ENCODE assay signal across 8 cellular contexts in the genomic region with DNA sequence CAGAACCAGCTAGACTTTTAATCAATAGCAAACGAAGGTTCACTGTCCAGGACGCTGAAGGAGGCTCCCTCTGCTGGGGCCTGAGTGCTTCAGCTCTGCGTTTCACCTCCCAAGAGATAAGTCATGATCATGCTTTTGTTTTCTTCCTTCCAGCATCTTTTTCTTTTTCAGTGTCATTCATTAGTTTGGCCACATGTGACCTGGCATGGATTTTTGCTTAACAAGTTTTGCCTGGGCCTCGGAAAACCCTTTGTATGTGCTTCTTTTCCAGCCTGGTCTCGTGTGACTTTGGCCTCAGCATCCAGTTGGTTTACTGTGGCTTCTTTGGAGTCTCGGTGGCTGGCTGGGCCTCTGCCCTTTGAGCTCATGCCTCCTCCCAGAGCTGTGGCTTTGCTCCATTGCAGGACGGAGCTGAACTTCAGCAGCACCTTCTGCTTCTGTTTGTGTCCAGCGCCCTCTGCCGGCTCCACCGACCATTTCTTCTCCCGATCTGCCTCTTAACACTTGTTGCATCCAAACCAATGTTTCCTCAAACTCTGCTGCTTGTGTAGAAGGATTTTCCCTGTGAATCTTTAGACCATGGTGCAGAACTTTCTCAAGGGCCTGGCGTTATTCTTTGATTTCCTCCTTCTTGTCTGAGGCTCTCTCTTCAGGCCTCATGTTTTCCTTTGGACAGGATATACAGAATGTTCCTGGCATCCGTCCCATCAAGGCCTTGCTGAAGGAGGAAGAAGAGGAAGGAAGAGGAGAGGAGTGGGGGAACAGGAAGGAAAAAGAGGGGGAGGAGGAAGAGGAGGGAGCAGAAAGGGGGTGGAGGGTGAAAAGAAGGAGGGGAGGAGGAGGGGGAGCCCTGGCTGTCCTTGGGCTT. TPM values are rescaled to one million over a fixed set of nuclear protein-coding genes. Genes with fewer than 3 reads are reported as not detected.
DNase-seq lines count a peak whose midpoint lies in the region; ATAC-seq, FAIRE-seq and TF ChIP-seq lines count a peak whose summit lies in the region.

No MANE protein-coding gene starts in this region.

- peak overlapping the region in 2 of 8 donors; percentile 2 to 71 for H3K27ac Mint-ChIP-seq in CD8-positive, alpha-beta memory T cell
- H3K27ac Mint-ChIP-seq in activated CD8-positive, alpha-beta memory T cell treated with anti-CD3 and anti-CD28 coated beads, Interleukin-2, amount 10 ng/mL, durations not matched to agents 7 days and 5 days: peak overlapping the region; percentile 12

- peaks cover 6% of the 10 kb centered on the region for H3K36me3 ChIP-seq in CD8-positive, alpha-beta memory T cell (ENCODE audit: insufficient read depth, low read length)
- no peaks in the 10 kb centered on the region for H3K36me3 ChIP-seq in endothelial cell of umbilical vein (ENCODE audit: control insufficient read depth in 2 of 2, extremely low read depth in 1 of 2, insufficient read depth in 2 of 2, low read length in 2 of 2)

- no peak overlapping the region for H3K4me2 ChIP-seq in endothelial cell of umbilical vein (ENCODE audit: insufficient read depth, low read length)

- CTCF ChIA-PET in CD8-positive, alpha-beta memory T cell (lab: Charles Lee): interaction anchor here (0.7 to 2.6 kb wide), 20 partner anchors 9 to 751 kb away, joined by 3 to 10 read pairs (median 4); a partner anchor contains a TSS
- CTCF ChIA-PET in activated CD8-positive, alpha-beta memory T cell treated with anti-CD3 and anti-CD28 coated beads, Interleukin-2, amount 10 ng/mL, durations not matched to agents 7 days and 5 days (lab: Charles Lee): interaction anchor here (0.6 to 4.0 kb wide), 28 partner anchors 9 to 751 kb away, joined by 3 to 31 read pairs (median 4); a partner anchor contains a TSS
- CTCF ChIA-PET in endothelial cell of umbilical vein (lab: Charles Lee): interaction anchor here (0.6 to 3.2 kb wide), 55 partner anchors 10 to 753 kb away, joined by 3 to 74 read pairs (median 5); a partner anchor contains a TSS

- peak; percentile 89 for FAIRE-seq in endothelial cell of umbilical vein (lab: Jason Lieb, UNC)

- TF ChIP-seq POLR2A in endothelial cell of umbilical vein (IDR thresholded peaks at IDR 0.05; ENCODE audit: low read depth, low read length): no peak

- H3K9me1 ChIP-seq in endothelial cell of umbilical vein (replicated peaks; ENCODE audit: control insufficient read depth, extremely low read depth, insufficient read depth, low read length): no peaks in the 10 kb centered on the region

- H3K4me3 ChIP-seq in CD8-positive, alpha-beta memory T cell (ENCODE audit: low read length): no peak overlapping the region
- no peak overlapping the region for H3K4me3 ChIP-seq in endothelial cell of umbilical vein (replicated peaks in 1 of 3; ENCODE audit: insufficient read depth in 1 of 3, low read depth in 1 of 3, low read length in 3 of 3)

- peak overlapping the region; percentile 18 for H2AFZ ChIP-seq in endothelial cell of umbilical vein (ENCODE audit: low read depth, low read length)

- no peak overlapping the region for H3K9ac ChIP-seq in endothelial cell of umbilical vein (replicated peaks; ENCODE audit: extremely low read depth, insufficient read depth, low read length)

- H3K9me3 ChIP-seq in CD8-positive, alpha-beta memory T cell (ENCODE audit: low read length): no peaks in the 10 kb centered on the region
- no peaks in the 10 kb centered on the region for H3K9me3 ChIP-seq in endothelial cell of umbilical vein (replicated peaks; ENCODE audit: control insufficient read depth, insufficient read depth, low read length)

- H3K27me3 Mint-ChIP-seq in CD8-positive, alpha-beta memory T cell: no peaks in the 10 kb centered on the region
- H3K27me3 Mint-ChIP-seq in activated CD8-positive, alpha-beta memory T cell treated with anti-CD3 and anti-CD28 coated beads, Interleukin-2, amount 10 ng/mL, durations not matched to agents 7 days and 5 days: no peaks in the 10 kb centered on the region

- no peaks in the 10 kb centered on the region for H3K9me3 Mint-ChIP-seq in CD8-positive, alpha-beta memory T cell
- no peaks in the 10 kb centered on the region for H3K9me3 Mint-ChIP-seq in activated CD8-positive, alpha-beta memory T cell treated with anti-CD3 and anti-CD28 coated beads, Interleukin-2, amount 10 ng/mL, durations not matched to agents 7 days and 5 days (ENCODE audit: low read depth)

- H4K20me1 ChIP-seq in endothelial cell of umbilical vein (replicated peaks; ENCODE audit: control insufficient read depth, extremely low read depth, insufficient read depth, low read length): no peaks in the 10 kb centered on the region

- TF ChIP-seq CTCF in endothelial cell of umbilical vein (IDR thresholded peaks at IDR 0.05; ENCODE audit: extremely low read depth in 1 of 2, insufficient read depth in 1 of 2, low read depth in 1 of 2, low read length in 2 of 2): peak; percentile 87 to 90

- no peaks in the 10 kb centered on the region for H3K4me1 ChIP-seq in CD8-positive, alpha-beta memory T cell (ENCODE audit: insufficient read depth, low read length)
- H3K4me1 ChIP-seq in endothelial cell of umbilical vein (ENCODE audit: control insufficient read depth, extremely low read depth, insufficient read depth, low read length): peaks cover 15% of the 10 kb centered on the region

- dilution Hi-C loops in endothelial cell of umbilical vein (cut with MboI; ENCODE audit: extremely low pct_ligation_motif_present, low sequenced_read_pairs): no loop called here

- POLR2A ChIA-PET in CD8-positive, alpha-beta memory T cell (lab: Charles Lee): no interaction called here
- POLR2A ChIA-PET in endothelial cell of umbilical vein (lab: Charles Lee): interaction anchor here (0.6 to 1.2 kb wide), 2 partner anchors 27 to 201 kb away, joined by 3 to 5 read pairs; no protein-coding TSS in a partner anchor

- peak overlapping the region in 1 of 7 donors; percentile 38 for H3K4me3 Mint-ChIP-seq in CD8-positive, alpha-beta memory T cell
- no peak overlapping the region for H3K4me3 Mint-ChIP-seq in activated CD8-positive, alpha-beta memory T cell treated with anti-CD3 and anti-CD28 coated beads, Interleukin-2, amount 10 ng/mL, durations not matched to agents 7 days and 5 days

- H3K27ac ChIP-seq in CD8-positive, alpha-beta memory T cell (ENCODE audit: low read depth, low read length): no peak overlapping the region
- H3K27ac ChIP-seq in endothelial cell of umbilical vein (ENCODE audit: insufficient read depth, low read depth, low read length): no peak overlapping the region

- DNase-seq in CD8-positive, alpha-beta memory T cell: peak; percentile 52 to 81 (median 59)
- DNase-seq in NOMO-1 treated with dmso at 0.1 percent for 144 hours (lab: John Stamatoyannopoulos, UW; ENCODE audit: unreplicated experiment) (peak; percentile 71), endothelial cell of umbilical vein (ENCODE audit: low read depth, low spot score) (peak; percentile 93), middle frontal gyrus (ENCODE audit: extremely low spot score, low spot score) (peak; percentile 79)
- peak; percentile 83 for DNase-seq in activated CD8-positive, alpha-beta memory T cell treated with anti-CD3 and anti-CD28 coated beads, Interleukin-2, amount 10 ng/mL, durations not matched to agents 7 days and 5 days
- peak; percentile 59 for DNase-seq in stimulated activated CD8-positive, alpha-beta memory T cell treated with anti-CD3 and anti-CD28 coated beads, Interleukin-4, amount 100 ng/mL, for 24 hours (ENCODE audit: low read depth)

- no peaks in the 10 kb centered on the region for H3K27me3 ChIP-seq in CD8-positive, alpha-beta memory T cell (ENCODE audit: insufficient read depth, low read length, poor library complexity, severe bottlenecking)
- no peaks in the 10 kb centered on the region for H3K27me3 ChIP-seq in endothelial cell of umbilical vein (ENCODE audit: control insufficient read depth in 2 of 2, insufficient read depth in 2 of 2, low read length in 2 of 2)

- intact Hi-C loops in endothelial cell of umbilical vein (cut with micrococcal nuclease): loop anchor here (1.0 to 10.0 kb wide), 9 partner anchors 23 to 749 kb away; a partner anchor contains a TSS

- H3K36me3 Mint-ChIP-seq in CD8-positive, alpha-beta memory T cell: peaks cover 4 to 52% (median 5%) of the 10 kb centered on the region in 3 donors
- no peaks in the 10 kb centered on the region for H3K36me3 Mint-ChIP-seq in activated CD8-positive, alpha-beta memory T cell treated with anti-CD3 and anti-CD28 coated beads, Interleukin-2, amount 10 ng/mL, durations not matched to agents 7 days and 5 days

- no peaks in the 10 kb centered on the region for H3K79me2 ChIP-seq in endothelial cell of umbilical vein (ENCODE audit: control insufficient read depth, insufficient read depth, low read length)

- peaks cover 4 to 6% (median 5%) of the 10 kb centered on the region in 3 donors for H3K4me1 Mint-ChIP-seq in CD8-positive, alpha-beta memory T cell
- H3K4me1 Mint-ChIP-seq in activated CD8-positive, alpha-beta memory T cell treated with anti-CD3 and anti-CD28 coated beads, Interleukin-2, amount 10 ng/mL, durations not matched to agents 7 days and 5 days: peaks cover 5% of the 10 kb centered on the region

- ATAC-seq in HG02678 (IDR thresholded peaks at IDR 0.05; ENCODE audit: unreplicated experiment): peak; percentile 60
- ATAC-seq in activated CD8-positive, alpha-beta memory T cell treated with anti-CD3 and anti-CD28 coated beads, Interleukin-2, amount 10 ng/mL, durations not matched to agents 7 days and 5 days: peak; percentile 80
- no peak for ATAC-seq in GM19452 (IDR thresholded peaks at IDR 0.05; ENCODE audit: unreplicated experiment)

- BruUV-seq in endothelial cell of umbilical vein (replicated peaks; lab: Mats Ljungman, UMichigan): no TSS peak

RNA-seq across cellular contexts. Expression of a gene that starts 23.6 kb away (rescaled TPM):
- 1 to 10 TPM; 4.7 to 5.1 TPM for total RNA-seq in CD8-positive, alpha-beta memory T cell
- 2.2 TPM for polyA plus RNA-seq in CD8-positive, alpha-beta memory T cell
- total RNA-seq in activated CD8-positive, alpha-beta memory T cell treated with anti-CD3 and anti-CD28 coated beads, Interleukin-2, amount 10 ng/mL, durations not matched to agents 7 days and 5 days: 1 to 10 TPM; 3.0 to 4.0 TPM
- 5.1 and 5.4 TPM in 2 replicates for total RNA-seq in endothelial cell of umbilical vein
- 2.2 and 4.3 TPM in 2 replicates for polyA plus RNA-seq in endothelial cell of umbilical vein
- polyA plus RNA-seq in endothelial cell of umbilical vein (2011; cell fraction: cytosol; rRNA removed): 1.9 and 2.1 TPM in 2 replicates
- polyA plus RNA-seq in endothelial cell of umbilical vein (2011; cell fraction: nucleus; rRNA removed): 2.3 and 2.8 TPM in 2 replicates
- polyA plus RNA-seq in endothelial cell of umbilical vein (2012): 0.98 and 1.0 TPM in 2 replicates
- polyA minus RNA-seq in endothelial cell of umbilical vein: 0.51 and 2.0 TPM in 2 replicates
- polyA minus RNA-seq in endothelial cell of umbilical vein (2011; cell fraction: cytosol; rRNA and poly(A)+ RNA removed): 2.3 TPM
- 0.87 TPM in 1 of 2 replicates, not detected in the other for polyA minus RNA-seq in endothelial cell of umbilical vein (2011; cell fraction: nucleus; rRNA and poly(A)+ RNA removed)

RNA-seq across cellular contexts. Expression of a gene that starts 25.0 kb away (rescaled TPM):
- total RNA-seq in CD8-positive, alpha-beta memory T cell: 10 to 100 TPM; 12.9 to 14.2 TPM
- 4.3 TPM for polyA plus RNA-seq in CD8-positive, alpha-beta memory T cell
- total RNA-seq in activated CD8-positive, alpha-beta memory T cell treated with anti-CD3 and anti-CD28 coated beads, Interleukin-2, amount 10 ng/mL, durations not matched to agents 7 days and 5 days: 10 to 100 TPM in 1 of 2 experiments, 1 to 10 TPM in 1; 9.1 to 11.5 TPM
- 3.3 and 3.8 TPM in 2 replicates for total RNA-seq in endothelial cell of umbilical vein
- polyA plus RNA-seq in endothelial cell of umbilical vein: 0.60 and 0.86 TPM in 2 replicates
- polyA plus RNA-seq in endothelial cell of umbilical vein (2011; cell fraction: cytosol; rRNA removed): 0.86 and 1.1 TPM in 2 replicates
- polyA plus RNA-seq in endothelial cell of umbilical vein (2011; cell fraction: nucleus; rRNA removed): 3.4 and 4.6 TPM in 2 replicates
- 1.3 and 1.7 TPM in 2 replicates for polyA plus RNA-seq in endothelial cell of umbilical vein (2012)
- 3.9 and 5.3 TPM in 2 replicates for polyA minus RNA-seq in endothelial cell of umbilical vein
- polyA minus RNA-seq in endothelial cell of umbilical vein (2011; cell fraction: cytosol; rRNA and poly(A)+ RNA removed): 3.7 TPM
- polyA minus RNA-seq in endothelial cell of umbilical vein (2011; cell fraction: nucleus; rRNA and poly(A)+ RNA removed): 5.0 and 5.8 TPM in 2 replicates

RNA-seq across cellular contexts. Expression of a gene that starts 56.9 kb away (rescaled TPM):
- total RNA-seq in CD8-positive, alpha-beta memory T cell: 10 to 100 TPM; 14.7 to 15.9 TPM
- 10.2 TPM for polyA plus RNA-seq in CD8-positive, alpha-beta memory T cell
- total RNA-seq in activated CD8-positive, alpha-beta memory T cell treated with anti-CD3 and anti-CD28 coated beads, Interleukin-2, amount 10 ng/mL, durations not matched to agents 7 days and 5 days: 1 to 10 TPM; 6.8 to 8.8 TPM
- 15.0 and 15.9 TPM in 2 replicates for total RNA-seq in endothelial cell of umbilical vein
- 2.1 and 3.4 TPM in 2 replicates for polyA plus RNA-seq in endothelial cell of umbilical vein
- 5.9 and 7.1 TPM in 2 replicates for polyA plus RNA-seq in endothelial cell of umbilical vein (2011; cell fraction: cytosol; rRNA removed)
- polyA plus RNA-seq in endothelial cell of umbilical vein (2011; cell fraction: nucleus; rRNA removed): 7.8 and 9.8 TPM in 2 replicates
- polyA plus RNA-seq in endothelial cell of umbilical vein (2012): 11.9 and 12.9 TPM in 2 replicates
- 4.5 and 7.2 TPM in 2 replicates for polyA minus RNA-seq in endothelial cell of umbilical vein
- polyA minus RNA-seq in endothelial cell of umbilical vein (2011; cell fraction: cytosol; rRNA and poly(A)+ RNA removed): 3.9 TPM
- 4.9 and 5.8 TPM in 2 replicates for polyA minus RNA-seq in endothelial cell of umbilical vein (2011; cell fraction: nucleus; rRNA and poly(A)+ RNA removed)

RNA-seq across cellular contexts. Expression of a gene that starts 59.9 kb away (rescaled TPM):
- 10 to 100 TPM; 61.9 to 66.2 TPM for total RNA-seq in CD8-positive, alpha-beta memory T cell
- polyA plus RNA-seq in CD8-positive, alpha-beta memory T cell: 39.7 TPM
- 10 to 100 TPM; 52.6 to 61.7 TPM for total RNA-seq in activated CD8-positive, alpha-beta memory T cell treated with anti-CD3 and anti-CD28 coated beads, Interleukin-2, amount 10 ng/mL, durations not matched to agents 7 days and 5 days
- total RNA-seq in endothelial cell of umbilical vein: 47.5 and 49.2 TPM in 2 replicates
- polyA plus RNA-seq in endothelial cell of umbilical vein: 37.8 and 49.8 TPM in 2 replicates
- polyA plus RNA-seq in endothelial cell of umbilical vein (2011; cell fraction: cytosol; rRNA removed): 34.5 and 35.5 TPM in 2 replicates
- polyA plus RNA-seq in endothelial cell of umbilical vein (2011; cell fraction: nucleus; rRNA removed): 109 and 114 TPM in 2 replicates
- 24.5 and 32.8 TPM in 2 replicates for polyA plus RNA-seq in endothelial cell of umbilical vein (2012)
- polyA minus RNA-seq in endothelial cell of umbilical vein: 42.0 and 47.4 TPM in 2 replicates
- 16.5 TPM for polyA minus RNA-seq in endothelial cell of umbilical vein (2011; cell fraction: cytosol; rRNA and poly(A)+ RNA removed)
- 49.9 and 52.2 TPM in 2 replicates for polyA minus RNA-seq in endothelial cell of umbilical vein (2011; cell fraction: nucleus; rRNA and poly(A)+ RNA removed)
